Comparison of ENCODE assay signal across 18 cellular contexts in genomic region chr2:170481201-170481600, GRCh38.
"Had no signal": no experiment of that assay in that cellular context is flagged by ENCODE, and none has a peak within 500 bp of the region (broad histone marks: within the 10 kb centered on the region; RNA-seq: fewer than 3 reads in every experiment).

No MANE protein-coding gene starts in this region.

- H3K27me3 Mint-ChIP-seq: type B pancreatic cell had no signal

- H3K9me3 ChIP-seq: heart right ventricle, mucosa of descending colon, right atrium auricular region, sigmoid colon, stomach had no signal

- ATAC-seq: foreskin keratinocyte, heart right ventricle, left lobe of liver, mucosa of descending colon, natural killer cell had no signal

- H3K36me3 Mint-ChIP-seq: natural killer cell, type B pancreatic cell had no signal

- H3K27me3 ChIP-seq: foreskin keratinocyte, heart right ventricle, right atrium auricular region, sigmoid colon, stomach had no signal

- H3K9me3 Mint-ChIP-seq: natural killer cell, neural crest cell, type B pancreatic cell had no signal

- H3K36me3 ChIP-seq: heart right ventricle, right atrium auricular region, sigmoid colon, stomach had no signal

- H3K4me3 Mint-ChIP-seq: natural killer cell, neural crest cell, type B pancreatic cell had no signal

- H3K4me1 ChIP-seq: foreskin keratinocyte, heart right ventricle, right atrium auricular region, sigmoid colon, stomach had no signal

- H3K4me1 Mint-ChIP-seq: natural killer cell had no signal

- H3K27ac ChIP-seq: foreskin keratinocyte, heart right ventricle, right atrium auricular region, sigmoid colon, skin epidermis, stomach had no signal

- H3K27ac Mint-ChIP-seq: natural killer cell, type B pancreatic cell had no signal

- H3K4me3 ChIP-seq: heart right ventricle, mucosa of descending colon, right atrium auricular region, sigmoid colon, skin epidermis, stomach had no signal

- DNase-seq: cerebellar nuclear complex, dermis blood vessel endothelial cell, foreskin keratinocyte, heart right ventricle, hypothalamus, kidney glomerular epithelial cell, mammary epithelial cell, mucosa of descending colon, natural killer cell, posterior cingulate gyrus, sigmoid colon, stomach, substantia nigra had no signal
